In the genomic region with DNA sequence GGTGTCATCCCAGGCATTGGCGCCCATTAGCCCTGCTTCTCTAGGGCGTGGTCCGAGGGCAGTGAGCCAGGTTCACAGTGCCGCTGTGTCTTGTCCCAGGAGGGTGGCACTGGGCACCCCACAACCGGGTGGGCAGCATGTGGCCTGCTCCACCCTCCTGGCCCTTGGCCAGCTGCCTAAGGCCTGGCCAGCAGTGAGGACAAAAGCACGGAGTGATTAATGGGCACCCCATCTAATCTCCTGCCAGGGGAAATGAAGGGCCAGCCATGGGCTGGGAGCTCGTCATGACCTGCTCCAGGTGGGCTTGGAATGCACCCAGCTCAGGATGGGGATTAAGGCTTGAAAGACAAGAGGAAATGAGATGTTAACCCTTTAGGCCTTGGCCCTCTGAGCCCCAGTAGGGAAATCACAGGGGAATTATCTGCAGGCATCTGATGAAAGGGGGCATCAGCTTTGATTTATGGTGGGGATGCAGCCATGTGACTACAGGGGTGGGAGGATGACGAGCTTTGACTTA, we compare ENCODE assay signal across 27 cellular contexts. TPM values are rescaled to one million over a fixed set of nuclear protein-coding genes. Genes with fewer than 3 reads are reported as not detected.
"Had no signal": no experiment of that assay in that cellular context is flagged by ENCODE, and none has a peak within 500 bp of the region (broad histone marks: within the 10 kb centered on the region; RNA-seq: fewer than 3 reads in every experiment).

No MANE protein-coding gene starts in this region.

- H3K27ac ChIP-seq: adrenal gland, brain microvascular endothelial cell, left lung, parathyroid adenoma, right lobe of liver, skin epidermis, tibial nerve had no signal

- H3K4me3 ChIP-seq: adrenal gland, ascending aorta, esophagus squamous epithelium, heart left ventricle, left lung, right lobe of liver, skin epidermis, tibial nerve had no signal

- H3K36me3 Mint-ChIP-seq: activated naive CD8-positive, alpha-beta T cell; memory B cell; stimulated activated effector memory CD8-positive, alpha-beta T cell treated with anti-CD3 and anti-CD28 coated beads, Interleukin-12 subunit alpha, Interleukin-12 subunit beta, amount 100 ng/mL, for 72 hours had no signal

- H3K9ac ChIP-seq: parathyroid adenoma had no signal

- H3K9me3 ChIP-seq: adrenal gland, ascending aorta, esophagus squamous epithelium, heart left ventricle, left lung, right lobe of liver, tibial nerve had no signal

- H3K36me3 ChIP-seq: adrenal gland, ascending aorta, brain microvascular endothelial cell, esophagus squamous epithelium, heart left ventricle, left lung, right lobe of liver, tibial nerve had no signal

- H3K9me3 Mint-ChIP-seq: activated T-cell treated with anti-CD3 and anti-CD28 coated beads, Interleukin-2, amount 50 U/mL, for 24 hours; activated T-helper 17 cell treated with anti-CD3 and anti-CD28 coated beads, Interleukin-2, amount 50 U/mL, for 72 hours; memory B cell; nephron; stimulated activated effector memory CD8-positive, alpha-beta T cell treated with anti-CD3 and anti-CD28 coated beads, Interleukin-12 subunit alpha, Interleukin-12 subunit beta, amount 100 ng/mL, for 72 hours; stimulated activated naive CD8-positive, alpha-beta T cell treated with anti-CD3 and anti-CD28 coated beads, Interleukin-15, amount 100 ng/mL, for 72 hours had no signal

- H2AFZ ChIP-seq: parathyroid adenoma had no signal

- H3K27ac Mint-ChIP-seq: activated naive CD8-positive, alpha-beta T cell; activated T-cell treated with anti-CD3 and anti-CD28 coated beads, Interleukin-2, amount 50 U/mL, for 24 hours; activated T-helper 17 cell treated with anti-CD3 and anti-CD28 coated beads, Interleukin-2, amount 50 U/mL, for 72 hours; memory B cell; nephron; stimulated activated effector memory CD8-positive, alpha-beta T cell treated with anti-CD3 and anti-CD28 coated beads, Interleukin-12 subunit alpha, Interleukin-12 subunit beta, amount 100 ng/mL, for 72 hours; stimulated activated naive CD8-positive, alpha-beta T cell treated with anti-CD3 and anti-CD28 coated beads, Interleukin-15, amount 100 ng/mL, for 72 hours had no signal

- H3K4me1 Mint-ChIP-seq: activated T-helper 17 cell treated with anti-CD3 and anti-CD28 coated beads, Interleukin-2, amount 50 U/mL, for 72 hours had no signal

- H3K4me1 ChIP-seq: adrenal gland, parathyroid adenoma had no signal

- H3K4me3 Mint-ChIP-seq: activated naive CD8-positive, alpha-beta T cell; activated T-cell treated with anti-CD3 and anti-CD28 coated beads, Interleukin-2, amount 50 U/mL, for 24 hours; activated T-helper 17 cell treated with anti-CD3 and anti-CD28 coated beads, Interleukin-2, amount 50 U/mL, for 72 hours; memory B cell; nephron; stimulated activated effector memory CD8-positive, alpha-beta T cell treated with anti-CD3 and anti-CD28 coated beads, Interleukin-12 subunit alpha, Interleukin-12 subunit beta, amount 100 ng/mL, for 72 hours; stimulated activated naive CD8-positive, alpha-beta T cell treated with anti-CD3 and anti-CD28 coated beads, Interleukin-15, amount 100 ng/mL, for 72 hours had no signal

- ATAC-seq: activated T-helper 17 cell treated with anti-CD3 and anti-CD28 coated beads, Interleukin-2, amount 50 U/mL, for 72 hours; heart left ventricle; left lung; right lobe of liver; stimulated activated effector memory CD8-positive, alpha-beta T cell treated with anti-CD3 and anti-CD28 coated beads, Interleukin-12 subunit alpha, Interleukin-12 subunit beta, amount 100 ng/mL, for 72 hours; stimulated activated naive CD8-positive, alpha-beta T cell treated with anti-CD3 and anti-CD28 coated beads, Interleukin-15, amount 100 ng/mL, for 72 hours had no signal

- DNase-seq: activated CD4-positive, alpha-beta T cell treated with anti-CD3 and anti-CD28 coated beads, Interleukin-2, amount 50 U/mL, for 4 hours; activated CD8-positive, alpha-beta memory T cell treated with anti-CD3 and anti-CD28 coated beads for 24 hours; activated CD8-positive, alpha-beta memory T cell treated with anti-CD3 and anti-CD28 coated beads, Interleukin-2, amount 50 U/mL, for 4 hours; activated naive CD4-positive, alpha-beta T cell; activated T-cell treated with anti-CD3 and anti-CD28 coated beads, Interleukin-2, amount 50 U/mL, for 24 hours; adrenal gland; brain microvascular endothelial cell; central memory CD4-positive, alpha-beta T cell; effector memory CD4-positive, alpha-beta T cell; esophagus squamous epithelium; heart left ventricle; kidney; left lung; nucleus accumbens; right lobe of liver; stimulated activated CD4-positive, alpha-beta T cell treated with anti-CD3 and anti-CD28 coated beads, Interleukin-1b, Interleukin-23, amount 100 ng/mL, for 48 hours; stimulated activated naive CD8-positive, alpha-beta T cell treated with anti-CD3 and anti-CD28 coated beads, Interleukin-15, amount 100 ng/mL, for 72 hours had no signal

- H3K27me3 ChIP-seq: adrenal gland, ascending aorta, brain microvascular endothelial cell, right lobe of liver had no signal

RNA-seq across cellular contexts. Expression of a gene that starts 5.2 kb away (rescaled TPM):
- total RNA-seq: T-helper 2 cell treated with Interferon-gamma antibody and Interleukin-4, amounts not matched to agents 100 ng/mL and 5 ng/mL, for 36 hours had no signal
